In the genomic region with DNA sequence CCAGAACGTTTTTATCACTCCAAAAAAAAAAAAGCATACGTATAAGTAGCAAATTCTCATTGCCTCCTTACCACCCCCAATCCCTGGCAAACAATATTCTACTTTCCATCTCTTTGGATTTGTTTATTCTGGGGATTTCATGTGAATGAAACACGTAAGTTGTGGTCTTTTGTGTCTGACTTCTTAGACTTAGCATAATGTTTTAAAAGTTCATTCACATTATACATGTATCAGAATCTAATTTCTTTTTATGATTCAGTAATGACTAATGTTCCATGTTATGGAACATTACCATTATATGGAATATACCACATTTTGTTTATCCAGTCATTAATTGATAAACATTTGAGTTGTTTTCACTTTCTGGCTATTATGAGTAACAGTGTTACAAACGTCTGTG, we compare ENCODE assay signal across 20 cellular contexts. TPM values are rescaled to one million over a fixed set of nuclear protein-coding genes. Genes with fewer than 3 reads are reported as not detected.
DNase-seq lines count a peak whose midpoint lies in the region; FAIRE-seq and TF ChIP-seq lines count a peak whose summit lies in the region.
"Had no signal": no experiment of that assay in that cellular context is flagged by ENCODE, and none has a peak within 500 bp of the region (broad histone marks: within the 10 kb centered on the region; RNA-seq: fewer than 3 reads in every experiment).

No MANE protein-coding gene starts in this region.

- no peaks in the 10 kb centered on the region for H3K36me3 Mint-ChIP-seq in chondrocyte (ENCODE audit: low read depth)

- TF ChIP-seq CTCF in chondrocyte (IDR thresholded peaks at IDR 0.05) (no peak), osteoblast (IDR thresholded peaks at IDR 0.05; ENCODE audit: extremely low read depth, low read depth, low read length) (no peak), thyroid gland (IDR thresholded peaks at IDR 0.05) (no peak), adrenal gland (IDR thresholded peaks at IDR 0.05) (no peak)

- DNase-seq in GM19239 (ENCODE audit: insufficient read length, low spot score) (no peak), M059J (ENCODE audit: low read depth) (peak; percentile 18), chondrocyte (ENCODE audit: low spot score) (no peak), osteoblast (ENCODE audit: insufficient read length, low spot score, missing footprints) (peak; percentile 75), NCI-H2107 treated with DMSO at 0.1 percent for 48 hours (lab: John Stamatoyannopoulos, UW; ENCODE audit: unreplicated experiment) (no peak), thyroid gland (no peak), adrenal gland (no peak)
- DNase-seq in activated CD4-positive, alpha-beta T cell treated with anti-CD3 and anti-CD28 coated beads for 1 hour = no peak
- DNase-seq: AML-193, NCI-H1105 treated with DMSO at 0.1 percent for 48 hours, NCI-H1694, NCI-H2081 treated with DMSO at 0.1 percent for 48 hours, NCI-H510A treated with DMSO at 0.1 percent for 48 hours, NCI-H82, SJCRH30 had no signal

- H3K27ac ChIP-seq in osteoblast (ENCODE audit: low read depth, low read length) (peak overlapping the region; percentile 71), thyroid gland (no peak overlapping the region), adrenal gland (no peak overlapping the region)
- H3K27ac ChIP-seq: C4-2B, RWPE1, SJCRH30 had no signal

- H4K20me1 ChIP-seq in osteoblast (ENCODE audit: insufficient read depth, low read length) = no peaks in the 10 kb centered on the region

- TF ChIP-seq POLR2A in thyroid gland (IDR thresholded peaks at IDR 0.05) (no peak), adrenal gland (IDR thresholded peaks at IDR 0.05) (no peak)

- H3K9me3 ChIP-seq in osteoblast (ENCODE audit: low read depth, low read length) (peaks cover 3% of the 10 kb centered on the region), thyroid gland (no peaks in the 10 kb centered on the region), adrenal gland (replicated peaks in 1 of 3) (no peaks in the 10 kb centered on the region)

- H3K4me3 ChIP-seq in osteoblast (ENCODE audit: insufficient read depth, low read length) = no peak overlapping the region
- no peak overlapping the region for H3K4me3 ChIP-seq in thyroid gland (replicated peaks in 1 of 3)
- no peak overlapping the region for H3K4me3 ChIP-seq in adrenal gland
- H3K4me3 ChIP-seq: HAP-1, K562, SJCRH30 had no signal

- H3K4me2 ChIP-seq in osteoblast (ENCODE audit: insufficient read depth, low read length) = peak overlapping the region; percentile 35

- H2AFZ ChIP-seq in osteoblast (ENCODE audit: low read length) = no peak overlapping the region

- WGBS in thyroid gland, 2 donors = 57 to 65% methylated on average over 4 of the region's 4 CpGs
- WGBS in adrenal gland, 4 donors = 54 to 69% (median 61%) methylated on average over 4 of the region's 4 CpGs

- no peaks in the 10 kb centered on the region for H3K79me2 ChIP-seq in osteoblast (ENCODE audit: insufficient read depth, low read length)

- peak overlapping the region; percentile 13 for H3K27ac Mint-ChIP-seq in chondrocyte (ENCODE audit: unreplicated experiment)

- peak; percentile 59 for FAIRE-seq in GM19239 (lab: Jason Lieb, UNC)
- FAIRE-seq: D721Med had no signal

- no peaks in the 10 kb centered on the region for H3K27me3 Mint-ChIP-seq in chondrocyte (ENCODE audit: low read depth)

- H3K9me3 Mint-ChIP-seq in chondrocyte (ENCODE audit: low read depth) = peaks cover 3% of the 10 kb centered on the region

- H3K4me1 ChIP-seq in osteoblast (ENCODE audit: insufficient read depth, low read length) (peaks cover 16% of the 10 kb centered on the region), thyroid gland (no peaks in the 10 kb centered on the region), adrenal gland (replicated peaks in 1 of 2) (no peaks in the 10 kb centered on the region)
- H3K4me1 ChIP-seq: HAP-1 had no signal

- H3K4me1 Mint-ChIP-seq in chondrocyte (ENCODE audit: low read depth) = peaks cover 10% of the 10 kb centered on the region

- no peak overlapping the region for H3K4me3 Mint-ChIP-seq in chondrocyte (ENCODE audit: unreplicated experiment)

- intact Hi-C loops in thyroid gland (cut with DNase I) = no loop called here
- intact Hi-C loops in adrenal gland (cut with DNase I) = no loop called here

- H3K27me3 ChIP-seq in osteoblast (ENCODE audit: insufficient read depth, low read length) = no peaks in the 10 kb centered on the region
- no peaks in the 10 kb centered on the region for H3K27me3 ChIP-seq in thyroid gland
- no peaks in the 10 kb centered on the region for H3K27me3 ChIP-seq in adrenal gland

- H3K36me3 ChIP-seq in osteoblast (ENCODE audit: insufficient read depth, low read length) = no peaks in the 10 kb centered on the region
- no peaks in the 10 kb centered on the region for H3K36me3 ChIP-seq in thyroid gland
- H3K36me3 ChIP-seq in adrenal gland (replicated peaks in 1 of 2) = no peaks in the 10 kb centered on the region
- H3K36me3 ChIP-seq: HAP-1, SJCRH30 had no signal

RNA-seq across cellular contexts. Expression of a gene that starts 12.5 kb away (rescaled TPM):
- total RNA-seq in M059J (2014; rRNA removed; shearing (Covaris generic)) = 36.5 and 56.9 TPM in 2 replicates
- total RNA-seq in chondrocyte = 38.1 to 45.5 TPM (median 38.9 TPM) in 3 replicates
- 44.2 and 44.5 TPM in 2 replicates for total RNA-seq in osteoblast
- total RNA-seq in thyroid gland = 10 to 100 TPM; 20.3 to 35.0 (median 27.2) TPM
- 10 to 100 TPM; 28.8 to 74.9 (median 49.2) TPM for total RNA-seq in adrenal gland
- 10 to 100 TPM; 13.5 to 38.4 (median 34.0) TPM for polyA plus RNA-seq in adrenal gland

Comparison
In these comparisons a context has a peak if more than half of its experiments do, and no peak if none do; other contexts are left out.
1. DNase-seq: peak in M059J (single experiment) and osteoblast (single experiment); none in GM19239 (single experiment), chondrocyte (single experiment), NCI-H2107 treated with DMSO at 0.1 percent for 48 hours (single experiment), activated CD4-positive, alpha-beta T cell treated with anti-CD3 and anti-CD28 coated beads for 1 hour (single experiment), thyroid gland (0 of 2) and adrenal gland (0 of 7).